Comparison of ENCODE assay signal across 1 cellular context in the genomic region with DNA sequence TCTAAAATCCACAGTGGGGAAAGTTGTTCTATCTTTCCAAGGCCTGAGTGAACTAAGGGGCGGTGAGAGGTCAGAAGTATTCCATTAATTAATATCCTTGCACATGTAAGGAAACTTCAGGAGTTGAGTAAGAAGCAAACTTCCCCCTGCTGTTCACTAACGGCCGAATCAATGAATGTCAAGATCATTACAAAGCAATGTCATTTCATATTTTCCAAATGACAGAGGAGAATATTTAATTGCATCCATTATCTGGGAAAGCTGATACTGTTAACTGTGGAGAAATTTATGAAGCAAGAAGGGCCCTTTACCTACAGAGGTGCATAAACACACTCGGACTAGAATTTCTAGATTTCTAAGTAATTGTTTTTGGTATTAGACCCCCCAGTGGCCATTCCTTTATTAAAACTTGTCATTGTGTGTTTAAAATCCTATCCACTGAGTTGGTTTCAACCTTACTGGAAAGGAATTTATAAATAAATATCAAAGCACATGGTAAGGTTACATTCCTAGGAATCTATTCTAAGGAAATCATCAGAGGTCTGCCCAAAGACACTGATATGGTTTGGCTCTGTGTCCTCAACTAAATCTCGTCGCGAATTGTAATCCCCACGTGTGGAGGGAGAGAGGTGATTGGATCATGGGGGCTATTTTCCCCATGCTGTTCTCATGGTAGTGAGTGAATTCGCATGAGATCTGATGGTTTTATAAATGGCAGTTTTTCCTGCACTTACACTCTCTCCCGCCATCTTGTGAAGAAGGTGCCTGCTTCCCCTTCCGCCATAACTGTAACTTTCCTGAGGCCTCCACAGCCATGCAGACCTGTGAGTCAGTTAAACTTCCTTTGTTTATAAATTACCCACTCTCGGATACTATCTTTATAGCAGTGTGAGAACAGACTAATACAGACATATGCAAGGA.
TF ChIP-seq lines count a peak whose summit lies in the region.

No MANE protein-coding gene starts in this region.

TF ChIP-seq in HCT116, 20 proteins besides CTCF, POLR2A, EP300 and RAD21 (continued from another document):
- TF ChIP-seq, protein P1, sequence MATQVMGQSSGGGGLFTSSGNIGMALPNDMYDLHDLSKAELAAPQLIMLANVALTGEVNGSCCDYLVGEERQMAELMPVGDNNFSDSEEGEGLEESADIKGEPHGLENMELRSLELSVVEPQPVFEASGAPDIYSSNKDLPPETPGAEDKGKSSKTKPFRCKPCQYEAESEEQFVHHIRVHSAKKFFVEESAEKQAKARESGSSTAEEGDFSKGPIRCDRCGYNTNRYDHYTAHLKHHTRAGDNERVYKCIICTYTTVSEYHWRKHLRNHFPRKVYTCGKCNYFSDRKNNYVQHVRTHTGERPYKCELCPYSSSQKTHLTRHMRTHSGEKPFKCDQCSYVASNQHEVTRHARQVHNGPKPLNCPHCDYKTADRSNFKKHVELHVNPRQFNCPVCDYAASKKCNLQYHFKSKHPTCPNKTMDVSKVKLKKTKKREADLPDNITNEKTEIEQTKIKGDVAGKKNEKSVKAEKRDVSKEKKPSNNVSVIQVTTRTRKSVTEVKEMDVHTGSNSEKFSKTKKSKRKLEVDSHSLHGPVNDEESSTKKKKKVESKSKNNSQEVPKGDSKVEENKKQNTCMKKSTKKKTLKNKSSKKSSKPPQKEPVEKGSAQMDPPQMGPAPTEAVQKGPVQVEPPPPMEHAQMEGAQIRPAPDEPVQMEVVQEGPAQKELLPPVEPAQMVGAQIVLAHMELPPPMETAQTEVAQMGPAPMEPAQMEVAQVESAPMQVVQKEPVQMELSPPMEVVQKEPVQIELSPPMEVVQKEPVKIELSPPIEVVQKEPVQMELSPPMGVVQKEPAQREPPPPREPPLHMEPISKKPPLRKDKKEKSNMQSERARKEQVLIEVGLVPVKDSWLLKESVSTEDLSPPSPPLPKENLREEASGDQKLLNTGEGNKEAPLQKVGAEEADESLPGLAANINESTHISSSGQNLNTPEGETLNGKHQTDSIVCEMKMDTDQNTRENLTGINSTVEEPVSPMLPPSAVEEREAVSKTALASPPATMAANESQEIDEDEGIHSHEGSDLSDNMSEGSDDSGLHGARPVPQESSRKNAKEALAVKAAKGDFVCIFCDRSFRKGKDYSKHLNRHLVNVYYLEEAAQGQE (IDR thresholded peaks at IDR 0.05; ENCODE audit: low read depth), result no peak
- TF ChIP-seq SP1 (IDR thresholded peaks at IDR 0.05; ENCODE audit: low read depth), result peak; percentile 57; the same call in 1 of the 2 replicates
- TF ChIP-seq ZFX (IDR thresholded peaks at IDR 0.05), result no peak
- TF ChIP-seq YY1 (IDR thresholded peaks at IDR 0.05; ENCODE audit: extremely low read depth, insufficient replicate concordance, low read depth, low read length), result peak; percentile 68
- TF ChIP-seq ZNF274 (IDR thresholded peaks at IDR 0.05; ENCODE audit: low read depth, low read length), result no peak
- TF ChIP-seq ELF1 (IDR thresholded peaks at IDR 0.05; ENCODE audit: borderline replicate concordance, low read depth), result no peak
- no peak for TF ChIP-seq ZBTB33 (IDR thresholded peaks at IDR 0.05; ENCODE audit: extremely low read depth, insufficient replicate concordance, low read length)
- TF ChIP-seq JUND (IDR thresholded peaks at IDR 0.05), result peak; percentile 47; the same call in 1 of the 2 replicates
